Comparison of ENCODE assay signal across 1 cellular context in the genomic region with DNA sequence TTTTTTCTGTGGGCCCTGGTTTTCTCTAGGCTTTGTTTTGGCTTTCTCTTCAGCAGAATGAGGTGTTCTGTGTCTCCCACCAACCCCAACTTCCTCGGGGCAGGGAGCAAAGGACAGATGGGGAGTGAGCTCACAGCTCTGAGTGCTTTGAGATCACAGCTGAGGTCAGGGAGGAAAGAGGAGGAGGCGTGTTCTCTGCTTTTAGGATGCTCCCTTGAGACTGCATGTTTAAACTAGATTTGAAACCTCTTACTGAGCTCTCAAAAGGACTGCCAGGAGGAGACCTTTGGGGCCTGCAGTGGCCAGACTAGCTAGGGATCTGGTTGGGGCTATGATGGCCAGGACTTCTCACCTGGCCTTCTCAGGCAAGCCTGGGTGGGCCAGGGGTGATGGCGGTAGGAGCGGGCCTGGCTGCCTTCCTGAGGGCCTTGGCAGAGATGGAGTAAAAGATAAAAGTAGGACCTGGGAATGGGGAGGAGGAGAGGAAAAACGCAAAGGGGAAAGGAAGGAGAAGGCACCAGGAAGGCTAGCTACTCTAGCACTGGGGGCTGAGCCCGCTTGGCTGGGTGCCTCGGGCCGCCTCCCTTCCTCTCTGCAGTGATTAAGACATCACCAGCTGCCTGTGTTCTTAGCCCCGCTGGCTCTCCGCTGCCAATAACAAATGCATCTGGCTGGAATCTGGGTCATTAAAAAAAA.
TF ChIP-seq lines count a peak whose summit lies in the region.

No MANE protein-coding gene starts in this region.

TF ChIP-seq in SK-N-SH treated with all-trans-retinoic acid at 6 μM for 48 hours, 23 proteins besides CTCF, POLR2A, EP300 and RAD21 (continued from another document):
- TF ChIP-seq, protein P1, sequence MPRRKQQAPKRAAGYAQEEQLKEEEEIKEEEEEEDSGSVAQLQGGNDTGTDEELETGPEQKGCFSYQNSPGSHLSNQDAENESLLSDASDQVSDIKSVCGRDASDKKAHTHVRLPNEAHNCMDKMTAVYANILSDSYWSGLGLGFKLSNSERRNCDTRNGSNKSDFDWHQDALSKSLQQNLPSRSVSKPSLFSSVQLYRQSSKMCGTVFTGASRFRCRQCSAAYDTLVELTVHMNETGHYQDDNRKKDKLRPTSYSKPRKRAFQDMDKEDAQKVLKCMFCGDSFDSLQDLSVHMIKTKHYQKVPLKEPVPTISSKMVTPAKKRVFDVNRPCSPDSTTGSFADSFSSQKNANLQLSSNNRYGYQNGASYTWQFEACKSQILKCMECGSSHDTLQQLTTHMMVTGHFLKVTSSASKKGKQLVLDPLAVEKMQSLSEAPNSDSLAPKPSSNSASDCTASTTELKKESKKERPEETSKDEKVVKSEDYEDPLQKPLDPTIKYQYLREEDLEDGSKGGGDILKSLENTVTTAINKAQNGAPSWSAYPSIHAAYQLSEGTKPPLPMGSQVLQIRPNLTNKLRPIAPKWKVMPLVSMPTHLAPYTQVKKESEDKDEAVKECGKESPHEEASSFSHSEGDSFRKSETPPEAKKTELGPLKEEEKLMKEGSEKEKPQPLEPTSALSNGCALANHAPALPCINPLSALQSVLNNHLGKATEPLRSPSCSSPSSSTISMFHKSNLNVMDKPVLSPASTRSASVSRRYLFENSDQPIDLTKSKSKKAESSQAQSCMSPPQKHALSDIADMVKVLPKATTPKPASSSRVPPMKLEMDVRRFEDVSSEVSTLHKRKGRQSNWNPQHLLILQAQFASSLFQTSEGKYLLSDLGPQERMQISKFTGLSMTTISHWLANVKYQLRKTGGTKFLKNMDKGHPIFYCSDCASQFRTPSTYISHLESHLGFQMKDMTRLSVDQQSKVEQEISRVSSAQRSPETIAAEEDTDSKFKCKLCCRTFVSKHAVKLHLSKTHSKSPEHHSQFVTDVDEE (CRISPR knock-in tag; IDR thresholded peaks at IDR 0.05), result no peak; the same call in 1 of the 2 replicates
- no peak for TF ChIP-seq ESRRG (CRISPR knock-in tag; IDR thresholded peaks at IDR 0.05)
- TF ChIP-seq, protein P2, sequence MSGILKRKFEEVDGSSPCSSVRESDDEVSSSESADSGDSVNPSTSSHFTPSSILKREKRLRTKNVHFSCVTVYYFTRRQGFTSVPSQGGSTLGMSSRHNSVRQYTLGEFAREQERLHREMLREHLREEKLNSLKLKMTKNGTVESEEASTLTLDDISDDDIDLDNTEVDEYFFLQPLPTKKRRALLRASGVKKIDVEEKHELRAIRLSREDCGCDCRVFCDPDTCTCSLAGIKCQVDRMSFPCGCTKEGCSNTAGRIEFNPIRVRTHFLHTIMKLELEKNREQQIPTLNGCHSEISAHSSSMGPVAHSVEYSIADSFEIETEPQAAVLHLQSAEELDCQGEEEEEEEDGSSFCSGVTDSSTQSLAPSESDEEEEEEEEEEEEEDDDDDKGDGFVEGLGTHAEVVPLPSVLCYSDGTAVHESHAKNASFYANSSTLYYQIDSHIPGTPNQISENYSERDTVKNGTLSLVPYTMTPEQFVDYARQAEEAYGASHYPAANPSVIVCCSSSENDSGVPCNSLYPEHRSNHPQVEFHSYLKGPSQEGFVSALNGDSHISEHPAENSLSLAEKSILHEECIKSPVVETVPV (CRISPR knock-in tag; IDR thresholded peaks at IDR 0.05), result no peak
